11 cellular contexts compared by ENCODE assay signal in genomic region chr15:90060797-90061196, GRCh38. TPM values are rescaled to one million over a fixed set of nuclear protein-coding genes. Genes with fewer than 3 reads are reported as not detected.
DNase-seq lines count a peak whose midpoint lies in the region; ATAC-seq and TF ChIP-seq lines count a peak whose summit lies in the region.
"Had no signal": no experiment of that assay in that cellular context is flagged by ENCODE, and none has a peak within 500 bp of the region (broad histone marks: within the 10 kb centered on the region; RNA-seq: fewer than 3 reads in every experiment).

No MANE protein-coding gene starts in this region.

- H2AFZ ChIP-seq in mesenchymal stem cell (ENCODE audit: low read depth, low read length), result no peak overlapping the region

- H3K27ac Mint-ChIP-seq in CD4-positive, alpha-beta memory T cell, result peak overlapping the region in 4 of 7 donors; percentile 85 to 97 (median 90)
- peak overlapping the region; percentile 48; the same call in 1 of the 2 replicates for H3K27ac Mint-ChIP-seq in WTC11

- H3K4me3 Mint-ChIP-seq in CD4-positive, alpha-beta memory T cell, result peak overlapping the region in 1 of 8 donors; percentile 29
- H3K4me3 Mint-ChIP-seq in WTC11, result no peak overlapping the region

- peaks cover 47% of the 10 kb centered on the region for H3K79me1 ChIP-seq in mesenchymal stem cell (replicated peaks; ENCODE audit: low read length, poor library complexity, severe bottlenecking)

- H3K27me3 ChIP-seq in CD4-positive, alpha-beta memory T cell (ENCODE audit: insufficient read depth, low read length), result no peaks in the 10 kb centered on the region
- no peaks in the 10 kb centered on the region for H3K27me3 ChIP-seq in mesenchymal stem cell (ENCODE audit: control insufficient read depth in 1 of 2, insufficient read depth in 1 of 2, low read length in 2 of 2)

- no peak overlapping the region for H3K14ac ChIP-seq in mesenchymal stem cell (ENCODE audit: low read length in 2 of 2)

- ATAC-seq in WTC11, result no peak

- H3K4ac ChIP-seq in mesenchymal stem cell (ENCODE audit: low read depth in 1 of 2, low read length in 2 of 2), result no peak overlapping the region

- no peak overlapping the region for H4K91ac ChIP-seq in mesenchymal stem cell (ENCODE audit: low read length)

- WGBS in mesenchymal stem cell, result 54% methylated on average over 2 of the region's 3 CpGs

- peaks cover 49% of the 10 kb centered on the region for H3K4me1 ChIP-seq in CD4-positive, alpha-beta memory T cell (ENCODE audit: insufficient read depth, low read length)
- H3K4me1 ChIP-seq in mesenchymal stem cell (ENCODE audit: control insufficient read depth, insufficient read depth, low read depth, low read length), result peaks cover 42% of the 10 kb centered on the region

- DNase-seq in AG10803 (ENCODE audit: low read depth) (peak; percentile 18), WTC11 (ENCODE audit: low spot score) (no peak), mesenchymal stem cell (no peak), NCI-H1417 (lab: John Stamatoyannopoulos, UW) (no peak), HT-29 (ENCODE audit: low spot score) (no peak), NCI-H774 (lab: John Stamatoyannopoulos, UW) (no peak), SW480 (ENCODE audit: low spot score) (no peak)
- peak in 1 of 5 donors; percentile 17 for DNase-seq in CD4-positive, alpha-beta memory T cell
- DNase-seq: H9, NCI-H1694, occipital lobe had no signal

- no peak overlapping the region for H2BK15ac ChIP-seq in mesenchymal stem cell (ENCODE audit: low read depth, poor library complexity, severe bottlenecking)

- no peak overlapping the region for H3K4me2 ChIP-seq in mesenchymal stem cell (ENCODE audit: low read length, poor library complexity, severe bottlenecking)

- no peak overlapping the region for H3K27ac ChIP-seq in CD4-positive, alpha-beta memory T cell (ENCODE audit: low read depth, low read length)
- no peak overlapping the region for H3K27ac ChIP-seq in mesenchymal stem cell (ENCODE audit: low read length, poor library complexity, severe bottlenecking)

- H3K9me3 ChIP-seq in CD4-positive, alpha-beta memory T cell (ENCODE audit: control insufficient read depth in 1 of 2, low read length in 2 of 2), result no peaks in the 10 kb centered on the region
- H3K9me3 ChIP-seq in mesenchymal stem cell (ENCODE audit: control insufficient read depth, low read length), result no peaks in the 10 kb centered on the region

- no peaks in the 10 kb centered on the region for H3K9me3 Mint-ChIP-seq in CD4-positive, alpha-beta memory T cell
- peaks cover 4% of the 10 kb centered on the region; the same call in 1 of the 2 replicates for H3K9me3 Mint-ChIP-seq in WTC11
- H3K9me3 Mint-ChIP-seq: H9 had no signal

- no peak overlapping the region for H4K8ac ChIP-seq in mesenchymal stem cell (ENCODE audit: low read length)

- no peaks in the 10 kb centered on the region for H3K36me3 Mint-ChIP-seq in CD4-positive, alpha-beta memory T cell
- no peaks in the 10 kb centered on the region for H3K36me3 Mint-ChIP-seq in WTC11

- POLR2A ChIA-PET in CD4-positive, alpha-beta memory T cell (lab: Charles Lee; ENCODE audit: partially characterized antibody), result interaction anchor here (1.6 to 2.7 kb wide), 3 partner anchors 39 to 167 kb away, joined by 7 to 19 read pairs (median 8); partner anchors contain the start of genes AP3S2 and ZNF710
- POLR2A ChIA-PET in WTC11 (lab: Charles Lee), result interaction anchor here (1.9 kb wide), 1 partner anchor 59 kb away, joined by 5 read pairs; the partner anchor contains the start of gene ZNF710

- TF ChIP-seq CTCF in AG10803 (conservative IDR thresholded peaks at IDR 0.05; ENCODE audit: low read length) (no peak), WTC11 (IDR thresholded peaks at IDR 0.05) (no peak)

- H3K36me3 ChIP-seq in CD4-positive, alpha-beta memory T cell (ENCODE audit: insufficient read depth, low read length), result no peaks in the 10 kb centered on the region
- peaks cover 8 to 10% of the 10 kb centered on the region in 2 experiments for H3K36me3 ChIP-seq in mesenchymal stem cell (ENCODE audit: control insufficient read depth in 1 of 2, insufficient read depth in 2 of 2, low read depth in 1 of 2, low read length in 2 of 2)

- H3K23ac ChIP-seq in mesenchymal stem cell (ENCODE audit: low read length in 2 of 2), result peak overlapping the region in 1 of 2 experiments; percentile 17

- H2AK5ac ChIP-seq in mesenchymal stem cell (ENCODE audit: low read length, severe bottlenecking), result no peak overlapping the region

- intact Hi-C loops in CD4-positive, alpha-beta memory T cell (cut with micrococcal nuclease), result loop anchor here (5.0 kb wide), 1 partner anchor 37 kb away; no protein-coding TSS in a partner anchor

- peak overlapping the region; percentile 26 for H3K9ac ChIP-seq in mesenchymal stem cell (ENCODE audit: low read length)

- no peaks in the 10 kb centered on the region for H3K27me3 Mint-ChIP-seq in CD4-positive, alpha-beta memory T cell
- H3K27me3 Mint-ChIP-seq in WTC11 (ENCODE audit: low read depth), result no peaks in the 10 kb centered on the region; the same call in 1 of the 2 replicates

- H3K4me1 Mint-ChIP-seq in CD4-positive, alpha-beta memory T cell, result peaks cover 31 to 59% (median 44%) of the 10 kb centered on the region in 4 donors
- H3K4me1 Mint-ChIP-seq in WTC11, result peaks cover 73% of the 10 kb centered on the region

- H2BK5ac ChIP-seq in mesenchymal stem cell (ENCODE audit: low read depth, low read length, poor library complexity, severe bottlenecking), result no peak overlapping the region

- H3K4me3 ChIP-seq in AG10803 (ENCODE audit: low read length) (no peak overlapping the region), mesenchymal stem cell (ENCODE audit: insufficient read depth in 1 of 2, low read depth in 1 of 2, low read length in 2 of 2) (no peak overlapping the region)
- no peak overlapping the region for H3K4me3 ChIP-seq in CD4-positive, alpha-beta memory T cell (ENCODE audit: low read length in 2 of 2)

- peak overlapping the region in 1 of 2 experiments; percentile 75 for H3K18ac ChIP-seq in mesenchymal stem cell (ENCODE audit: low read depth in 1 of 2, low read length in 2 of 2)

- no peak overlapping the region for H2BK120ac ChIP-seq in mesenchymal stem cell (ENCODE audit: low read depth, low read length)

- CTCF ChIA-PET in CD4-positive, alpha-beta memory T cell (lab: Charles Lee; ENCODE audit: partially characterized antibody), result interaction anchor here (0.9 to 3.1 kb wide), 3 partner anchors 10 to 58 kb away, joined by 3 to 23 read pairs (median 3); no protein-coding TSS in a partner anchor
- CTCF ChIA-PET in WTC11 (lab: Charles Lee), result interaction anchor here (1.3 to 1.6 kb wide), 2 partner anchors 29 to 163 kb away, joined by 3 read pairs; no protein-coding TSS in a partner anchor

- no peak overlapping the region for H2BK12ac ChIP-seq in mesenchymal stem cell (ENCODE audit: low read length in 2 of 2)

TF ChIP-seq in WTC11, 78 proteins besides CTCF, POLR2A, EP300 and RAD21 (continues in another document):
- TF ChIP-seq PRRX2 (CRISPR knock-in tag; IDR thresholded peaks at IDR 0.05), result no peak
- TF ChIP-seq JUN (CRISPR knock-in tag; IDR thresholded peaks at IDR 0.05), result no peak
- TF ChIP-seq NR3C1 (CRISPR knock-in tag; conservative IDR thresholded peaks at IDR 0.05; ENCODE audit: low read depth), result no peak
- TF ChIP-seq ZNF423 (CRISPR knock-in tag; IDR thresholded peaks at IDR 0.05), result no peak
- no peak for TF ChIP-seq TP53 (CRISPR knock-in tag; IDR thresholded peaks at IDR 0.05)
- no peak for TF ChIP-seq RORB (CRISPR knock-in tag; IDR thresholded peaks at IDR 0.05)
- TF ChIP-seq, protein P1, sequence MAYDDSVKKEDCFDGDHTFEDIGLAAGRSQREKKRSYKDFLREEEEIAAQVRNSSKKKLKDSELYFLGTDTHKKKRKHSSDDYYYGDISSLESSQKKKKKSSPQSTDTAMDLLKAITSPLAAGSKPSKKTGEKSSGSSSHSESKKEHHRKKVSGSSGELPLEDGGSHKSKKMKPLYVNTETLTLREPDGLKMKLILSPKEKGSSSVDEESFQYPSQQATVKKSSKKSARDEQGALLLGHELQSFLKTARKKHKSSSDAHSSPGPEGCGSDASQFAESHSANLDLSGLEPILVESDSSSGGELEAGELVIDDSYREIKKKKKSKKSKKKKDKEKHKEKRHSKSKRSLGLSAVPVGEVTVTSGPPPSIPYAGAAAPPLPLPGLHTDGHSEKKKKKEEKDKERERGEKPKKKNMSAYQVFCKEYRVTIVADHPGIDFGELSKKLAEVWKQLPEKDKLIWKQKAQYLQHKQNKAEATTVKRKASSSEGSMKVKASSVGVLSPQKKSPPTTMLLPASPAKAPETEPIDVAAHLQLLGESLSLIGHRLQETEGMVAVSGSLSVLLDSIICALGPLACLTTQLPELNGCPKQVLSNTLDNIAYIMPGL (CRISPR knock-in tag; IDR thresholded peaks at IDR 0.05), result no peak
- TF ChIP-seq, protein P2, sequence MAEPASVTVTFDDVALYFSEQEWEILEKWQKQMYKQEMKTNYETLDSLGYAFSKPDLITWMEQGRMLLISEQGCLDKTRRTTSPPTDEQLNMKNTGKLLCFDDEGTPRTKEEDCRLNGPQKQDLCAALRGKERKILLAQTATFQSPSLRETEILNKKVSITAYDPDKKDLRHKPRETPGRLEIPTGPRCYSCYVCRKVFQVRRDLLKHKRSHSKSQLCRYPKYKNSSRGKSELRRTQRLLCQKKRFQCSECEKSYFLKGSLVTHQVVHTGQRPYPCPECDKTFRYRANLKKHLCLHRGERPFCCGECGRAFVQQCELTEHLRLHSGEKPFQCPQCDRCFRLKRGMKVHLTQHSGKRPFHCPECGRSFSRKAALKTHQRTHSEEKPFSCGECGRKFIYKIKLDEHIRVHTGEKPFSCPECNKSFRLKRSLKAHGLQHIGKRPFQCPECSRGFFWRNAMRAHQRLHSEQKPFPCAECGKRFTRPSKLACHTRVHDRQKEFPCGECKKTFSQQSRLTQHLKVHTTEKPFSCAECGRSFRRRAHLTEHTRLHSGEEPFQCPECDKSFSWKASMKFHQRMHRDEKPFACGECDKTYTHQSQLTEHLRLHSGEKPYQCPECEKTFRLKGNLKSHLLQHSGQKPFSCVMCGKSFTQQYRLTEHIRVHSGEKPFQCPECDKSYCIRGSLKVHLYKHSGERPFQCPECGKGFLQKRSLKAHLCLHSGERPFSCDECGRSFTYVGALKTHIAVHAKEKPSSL (CRISPR knock-in tag; conservative IDR thresholded peaks at IDR 0.05), result no peak
- TF ChIP-seq MXD4 (CRISPR knock-in tag; IDR thresholded peaks at IDR 0.05; ENCODE audit: borderline replicate concordance), result no peak
- no peak for TF ChIP-seq ZNF263 (CRISPR knock-in tag; IDR thresholded peaks at IDR 0.05; ENCODE audit: low read depth)

RNA-seq across cellular contexts. Expression of gene IDH2, which starts 41.5 kb away (rescaled TPM):
- 10 to 100 TPM; 41.2 to 43.6 TPM for total RNA-seq in CD4-positive, alpha-beta memory T cell
- polyA plus RNA-seq in CD4-positive, alpha-beta memory T cell, result 100 to 1,000 TPM; 106 to 139 TPM
- 53.3 to 80.3 TPM (median 72.3 TPM) in 3 replicates for total RNA-seq in WTC11 (2021)
- polyA plus RNA-seq in mesenchymal stem cell (2013, experiment 1 of 2), result 33.5 TPM
- 33.2 TPM for polyA plus RNA-seq in mesenchymal stem cell (2013, experiment 2 of 2)
- total RNA-seq in HT-29 (2014; rRNA removed; shearing (Covaris generic)), result 177 and 202 TPM in 2 replicates

RNA-seq across cellular contexts. Expression of gene ZNF710, which starts 59.7 kb away (rescaled TPM):
- total RNA-seq in CD4-positive, alpha-beta memory T cell, result 10 to 100 TPM; 19.2 to 19.7 TPM
- 1 to 10 TPM in 1 of 2 donors, under 1 TPM in 1; 0.10 to 2.7 TPM for polyA plus RNA-seq in CD4-positive, alpha-beta memory T cell
- 22.3 to 25.9 TPM (median 24.0 TPM) in 3 replicates for total RNA-seq in WTC11 (2021)
- polyA plus RNA-seq in mesenchymal stem cell (2013, experiment 1 of 2), result 23.3 TPM
- 23.3 TPM for polyA plus RNA-seq in mesenchymal stem cell (2013, experiment 2 of 2)
- total RNA-seq in HT-29 (2014; rRNA removed; shearing (Covaris generic)), result 47.3 and 66.9 TPM in 2 replicates
